ENCODE assay signal across 8 cellular contexts in the genomic region with DNA sequence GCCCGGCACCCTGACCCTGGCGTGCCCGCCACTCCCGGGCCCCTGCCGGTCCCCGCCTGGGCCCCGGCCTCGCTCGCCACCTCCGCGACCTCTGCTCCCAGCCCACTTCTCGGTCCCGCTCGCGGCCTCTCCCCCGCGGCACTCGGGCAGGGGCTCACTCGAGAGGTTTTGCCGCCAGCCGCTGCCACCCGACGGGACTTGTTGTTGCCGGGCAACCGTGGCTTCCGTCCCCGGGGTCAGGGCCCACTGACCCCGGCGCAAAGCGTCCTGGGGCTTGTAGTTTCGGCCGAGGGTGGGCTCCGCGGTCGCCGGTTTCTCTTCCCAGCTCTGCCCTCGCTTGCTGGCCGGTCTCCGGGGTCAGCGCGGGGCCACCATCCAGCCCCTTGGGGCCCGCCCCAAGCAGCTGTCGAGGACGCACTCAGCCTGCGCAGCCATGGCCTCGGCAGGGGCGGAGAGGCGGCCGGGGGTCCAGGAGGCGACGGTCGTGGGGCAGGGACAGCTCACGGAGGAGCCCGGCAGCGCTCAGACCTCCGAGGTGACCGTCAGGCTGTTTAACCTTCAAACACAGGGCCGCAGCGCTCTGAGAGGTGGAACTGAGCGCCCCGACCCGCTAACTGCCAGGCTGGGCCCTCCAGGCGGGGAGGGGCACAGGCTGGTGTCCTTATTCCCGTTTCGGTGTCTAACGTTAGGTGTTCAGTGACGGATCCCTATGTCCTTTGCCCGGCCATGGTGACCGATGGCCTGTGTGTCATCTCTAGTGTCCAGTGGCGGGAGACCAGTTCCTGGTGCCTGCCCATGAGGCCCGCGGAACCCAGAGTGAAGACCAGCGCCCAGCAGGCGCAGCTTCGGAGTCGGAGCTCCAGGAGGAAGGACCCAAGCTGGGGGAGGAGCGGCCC. TPM values are rescaled to one million over a fixed set of nuclear protein-coding genes. Genes with fewer than 3 reads are reported as not detected.
A peak's percentile ranks its signal among the peaks of the same experiment; 100 is the strongest.
DNase-seq lines count a peak whose midpoint lies in the region; ATAC-seq and TF ChIP-seq lines count a peak whose summit lies in the region.

A gene with protein sequence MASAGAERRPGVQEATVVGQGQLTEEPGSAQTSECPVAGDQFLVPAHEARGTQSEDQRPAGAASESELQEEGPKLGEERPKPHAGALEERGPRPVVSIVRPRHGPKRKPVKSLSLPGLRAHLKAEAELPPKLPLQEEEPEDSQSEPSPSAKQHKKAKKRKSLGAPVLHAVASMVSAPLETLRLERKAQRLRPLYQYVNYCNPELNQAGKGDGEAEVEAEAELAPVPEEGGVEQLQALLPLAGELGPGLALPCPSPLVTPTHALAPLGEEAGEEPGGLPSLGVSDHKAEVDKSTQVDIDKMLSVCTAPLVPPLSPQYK (plus strand): TSS at position 277 of the 896 bp plus-strand sequence. CDS start 157 bp downstream, at position 434.
A gene with protein sequence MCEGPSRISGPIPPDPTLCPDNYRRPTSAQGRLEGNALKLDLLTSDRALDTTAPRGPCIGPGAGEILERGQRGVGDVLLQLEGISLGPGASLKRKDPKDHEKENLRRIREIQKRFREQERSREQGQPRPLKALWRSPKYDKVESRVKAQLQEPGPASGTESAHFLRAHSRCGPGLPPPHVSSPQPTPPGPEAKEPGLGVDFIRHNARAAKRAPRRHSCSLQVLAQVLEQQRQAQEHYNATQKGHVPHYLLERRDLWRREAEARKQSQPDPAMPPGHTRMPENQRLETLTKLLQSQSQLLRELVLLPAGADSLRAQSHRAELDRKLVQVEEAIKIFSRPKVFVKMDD (minus strand): TSS at position 213 of the 896 bp plus-strand sequence. CDS start 308 bp downstream, outside the sequence.

- DNase-seq in Ammon's horn (ENCODE audit: low spot score) (peak; percentile 88), GM19240 (ENCODE audit: insufficient read length, low spot score) (peak; percentile 88), HPDE6-E6E7 (ENCODE audit: extremely low spot score) (peak; percentile 79), RPMI7951 (ENCODE audit: low read depth) (peak; percentile 79), fibroblast of the aortic adventitia (ENCODE audit: low read depth) (peak; percentile 61)
- DNase-seq in activated T-helper 2 cell treated with anti-CD3 and anti-CD28 coated beads, Interferon-gamma antibody, Interleukin-2, Interleukin-4, amounts not matched to agents 10 μg/mL and 5 μg/mL and 100 μg/mL, durations not matched to agents 14 hours and 24 hours and 36 hours (ENCODE audit: low spot score) = peak; percentile 74
- DNase-seq in stimulated activated naive CD8-positive, alpha-beta T cell treated with anti-CD3 and anti-CD28 coated beads, Interleukin-15, Interleukin-2, amounts not matched to agents 100 U/mL and 50 U/mL, for 24 hours = peak; percentile 85

- peak within 1 kb of the TSS; percentile 86 for H3K4me3 Mint-ChIP-seq in activated T-helper 2 cell treated with anti-CD3 and anti-CD28 coated beads, Interferon-gamma antibody, Interleukin-2, Interleukin-4, amounts not matched to agents 10 μg/mL and 5 μg/mL and 100 μg/mL, durations not matched to agents 14 hours and 24 hours and 36 hours (ENCODE audit: low read depth)
- H3K4me3 Mint-ChIP-seq in nephron = peak within 1 kb of the TSS; percentile 77 to 88 (median 81)

- peak; percentile 69 for ATAC-seq in stimulated activated naive CD8-positive, alpha-beta T cell treated with anti-CD3 and anti-CD28 coated beads, Interleukin-15, Interleukin-2, amounts not matched to agents 100 U/mL and 50 U/mL, for 24 hours

- peak within 1 kb of the TSS; percentile 33 for H3K27ac Mint-ChIP-seq in activated T-helper 2 cell treated with anti-CD3 and anti-CD28 coated beads, Interferon-gamma antibody, Interleukin-2, Interleukin-4, amounts not matched to agents 10 μg/mL and 5 μg/mL and 100 μg/mL, durations not matched to agents 14 hours and 24 hours and 36 hours
- H3K27ac Mint-ChIP-seq in nephron = no peak within 1 kb of the TSS

- H3K4me3 ChIP-seq in fibroblast of the aortic adventitia (ENCODE audit: low read depth, low read length) = peak within 1 kb of the TSS; percentile 76

- TF ChIP-seq CTCF in fibroblast of the aortic adventitia (IDR thresholded peaks at IDR 0.05; ENCODE audit: insufficient read depth, low read length) (no peak), nephron (IDR thresholded peaks at IDR 0.05; ENCODE audit: unreplicated experiment in 3 of 3) (no peak)

- no peaks in the 10 kb centered on the region for H3K36me3 Mint-ChIP-seq in activated T-helper 2 cell treated with anti-CD3 and anti-CD28 coated beads, Interferon-gamma antibody, Interleukin-2, Interleukin-4, amounts not matched to agents 10 μg/mL and 5 μg/mL and 100 μg/mL, durations not matched to agents 14 hours and 24 hours and 36 hours (ENCODE audit: low read depth)
- H3K36me3 Mint-ChIP-seq in nephron (ENCODE audit: low read depth) = peaks cover 8% of the 10 kb centered on the region

- intact Hi-C loops in activated T-helper 2 cell treated with anti-CD3 and anti-CD28 coated beads, Interferon-gamma antibody, Interleukin-2, Interleukin-4, amounts not matched to agents 10 μg/mL and 5 μg/mL and 100 μg/mL, durations not matched to agents 14 hours and 24 hours and 36 hours (cut with micrococcal nuclease) = no loop called here

- H3K4me1 Mint-ChIP-seq in activated T-helper 2 cell treated with anti-CD3 and anti-CD28 coated beads, Interferon-gamma antibody, Interleukin-2, Interleukin-4, amounts not matched to agents 10 μg/mL and 5 μg/mL and 100 μg/mL, durations not matched to agents 14 hours and 24 hours and 36 hours (ENCODE audit: low read depth) = peaks cover 11% of the 10 kb centered on the region
- H3K4me1 Mint-ChIP-seq in nephron = no peaks in the 10 kb centered on the region

- no peaks in the 10 kb centered on the region for H3K9me3 Mint-ChIP-seq in activated T-helper 2 cell treated with anti-CD3 and anti-CD28 coated beads, Interferon-gamma antibody, Interleukin-2, Interleukin-4, amounts not matched to agents 10 μg/mL and 5 μg/mL and 100 μg/mL, durations not matched to agents 14 hours and 24 hours and 36 hours
- H3K9me3 Mint-ChIP-seq in nephron = no peaks in the 10 kb centered on the region

- H3K27me3 Mint-ChIP-seq in activated T-helper 2 cell treated with anti-CD3 and anti-CD28 coated beads, Interferon-gamma antibody, Interleukin-2, Interleukin-4, amounts not matched to agents 10 μg/mL and 5 μg/mL and 100 μg/mL, durations not matched to agents 14 hours and 24 hours and 36 hours (ENCODE audit: low read depth) = no peaks in the 10 kb centered on the region
- no peaks in the 10 kb centered on the region for H3K27me3 Mint-ChIP-seq in nephron (ENCODE audit: low read depth)

RNA-seq across cellular contexts. Expression of the first gene that starts in this region (rescaled TPM):
- total RNA-seq in RPMI7951 (2014; rRNA removed; shearing (Covaris generic)) = 6.4 and 7.5 TPM in 2 replicates
- 1.4 and 1.8 TPM in 2 replicates for total RNA-seq in activated T-helper 2 cell treated with anti-CD3 and anti-CD28 coated beads, Interferon-gamma antibody, Interleukin-2, Interleukin-4, amounts not matched to agents 10 μg/mL and 5 μg/mL and 100 μg/mL, durations not matched to agents 14 hours and 24 hours and 36 hours
- total RNA-seq in fibroblast of the aortic adventitia (ENCODE audit: low replicate concordance) = 3.3 and 14.8 TPM in 2 replicates

RNA-seq across cellular contexts. Expression of the second gene that starts in this region (rescaled TPM):
- total RNA-seq in RPMI7951 (2014; rRNA removed; shearing (Covaris generic)) = 13.6 and 14.8 TPM in 2 replicates
- total RNA-seq in activated T-helper 2 cell treated with anti-CD3 and anti-CD28 coated beads, Interferon-gamma antibody, Interleukin-2, Interleukin-4, amounts not matched to agents 10 μg/mL and 5 μg/mL and 100 μg/mL, durations not matched to agents 14 hours and 24 hours and 36 hours = 8.1 and 9.2 TPM in 2 replicates
- total RNA-seq in fibroblast of the aortic adventitia (ENCODE audit: low replicate concordance) = 14.1 and 19.2 TPM in 2 replicates

Comparison
In these comparisons a context has a peak if more than half of its experiments do, and no peak if none do; other contexts are left out.
1. Peak in every context shown above with its lines: DNase-seq, ATAC-seq and H3K4me3 ChIP-seq.